ENCODE assay signal across 25 cellular contexts in genomic region chr5:172466062-172466461, GRCh38.
"Had no signal": no experiment of that assay in that cellular context is flagged by ENCODE, and none has a peak within 500 bp of the region (broad histone marks: within the 10 kb centered on the region; RNA-seq: fewer than 3 reads in every experiment).

No MANE protein-coding gene starts in this region.

- H3K4me1 Mint-ChIP-seq: activated T-helper 17 cell treated with anti-CD3 and anti-CD28 coated beads, Interleukin-2, amount 50 U/mL, for 72 hours; brain had no signal

- H3K9me3 Mint-ChIP-seq: activated CD4-positive, alpha-beta memory T cell treated with anti-CD3 and anti-CD28 coated beads, Interleukin-2, amount 10 ng/mL, durations not matched to agents 7 days and 5 days; activated T-helper 17 cell treated with anti-CD3 and anti-CD28 coated beads, Interleukin-2, amount 50 U/mL, for 72 hours had no signal

- ATAC-seq: activated T-helper 17 cell treated with anti-CD3 and anti-CD28 coated beads, Interleukin-2, amount 50 U/mL, for 72 hours had no signal

- H3K36me3 Mint-ChIP-seq: brain had no signal

- H3K27ac Mint-ChIP-seq: activated CD4-positive, alpha-beta memory T cell treated with anti-CD3 and anti-CD28 coated beads, Interleukin-2, amount 10 ng/mL, durations not matched to agents 7 days and 5 days; activated naive CD4-positive, alpha-beta T cell treated with anti-CD3 and anti-CD28 coated beads for 36 hours; activated naive CD8-positive, alpha-beta T cell; activated T-helper 17 cell treated with anti-CD3 and anti-CD28 coated beads, Interleukin-2, amount 50 U/mL, for 72 hours; brain had no signal

- H3K27ac ChIP-seq: PC-9, SJCRH30, VCaP had no signal

- H3K27me3 Mint-ChIP-seq: activated naive CD8-positive, alpha-beta T cell had no signal

- H3K9ac ChIP-seq: SK-N-SH had no signal

- H3K4me1 ChIP-seq: SJCRH30 had no signal

- H3K4me2 ChIP-seq: PC-9, SK-N-SH had no signal

- H2AFZ ChIP-seq: PC-9 had no signal

- H3K9me3 ChIP-seq: SK-N-SH had no signal

- H3K4me3 ChIP-seq: MG63, PC-9, SJCRH30 had no signal

- DNase-seq: activated CD4-positive, alpha-beta memory T cell treated with anti-CD3 and anti-CD28 coated beads, Interleukin-2, amount 10 ng/mL, durations not matched to agents 7 days and 5 days; activated CD4-positive, alpha-beta T cell treated with anti-CD3 and anti-CD28 coated beads, Interleukin-2, amount 50 U/mL, for 1 hour; activated CD4-positive, CD25-positive, alpha-beta regulatory T cell; activated gamma-delta T cell; activated naive CD4-positive, alpha-beta T cell treated with anti-CD3 and anti-CD28 coated beads for 36 hours; activated T-cell treated with anti-CD3 and anti-CD28 coated beads for 4 hours; activated T-cell treated with anti-CD3 and anti-CD28 coated beads, Interleukin-2, amount 50 U/mL, for 48 hours; amygdala; MG63; MV-4-11; NCI-H1092 treated with DMSO at 0.1 percent for 48 hours; NCI-H1436; NCI-H1694 treated with DMSO at 0.1 percent for 48 hours; NCI-H2029 treated with DMSO at 0.1 percent for 48 hours; NCI-H345; NCI-H510A; NCI-H526 treated with DMSO at 0.1 percent for 48 hours; SJCRH30; SK-N-SH; T-helper 1 cell had no signal

- H3K4me3 Mint-ChIP-seq: activated CD4-positive, alpha-beta memory T cell treated with anti-CD3 and anti-CD28 coated beads, Interleukin-2, amount 10 ng/mL, durations not matched to agents 7 days and 5 days; activated naive CD4-positive, alpha-beta T cell treated with anti-CD3 and anti-CD28 coated beads for 36 hours; activated naive CD8-positive, alpha-beta T cell; activated T-helper 17 cell treated with anti-CD3 and anti-CD28 coated beads, Interleukin-2, amount 50 U/mL, for 72 hours; brain had no signal

- H3K36me3 ChIP-seq: MG63, SJCRH30 had no signal

- H3K27me3 ChIP-seq: MG63, SJCRH30 had no signal
